ENCODE assay signal across 8 cellular contexts in the genomic region with DNA sequence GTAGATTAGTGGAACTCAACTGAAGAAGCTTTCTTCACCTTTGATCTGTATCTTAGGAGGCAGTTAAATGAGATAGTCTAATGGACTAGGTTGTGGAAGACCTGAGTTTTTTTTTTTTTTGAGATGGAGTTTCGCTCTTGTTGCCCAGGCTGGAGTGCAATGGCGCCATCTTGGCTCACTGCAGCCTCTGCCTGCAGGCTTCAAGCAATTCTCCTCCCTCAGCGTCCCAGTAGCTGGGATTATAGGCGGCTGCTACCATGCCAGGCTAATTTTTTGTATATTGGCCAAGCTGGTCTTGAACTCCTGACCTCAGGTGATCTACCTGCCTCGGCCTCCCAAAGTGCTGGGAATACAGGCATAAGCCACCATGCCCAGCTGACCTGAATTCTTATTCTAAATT. TPM values are rescaled to one million over a fixed set of nuclear protein-coding genes. Genes with fewer than 3 reads are reported as not detected.
DNase-seq lines count a peak whose midpoint lies in the region; TF ChIP-seq lines count a peak whose summit lies in the region.
"Not testable (repeated sequence)": the region's sequence is repeated elsewhere in the genome, so short reads cannot be mapped to it uniquely, and the experiment has no call there.

No MANE protein-coding gene starts in this region.

- intact Hi-C loops in activated T-helper 1 cell treated with anti-CD3 and anti-CD28 coated beads, Interleukin-12 subunit alpha, Interleukin-12 subunit beta, Interleukin-2, Interleukin-4 antibody, amounts not matched to agents 30 ng/mL and 10 ng/mL and 1 ng/mL, durations not matched to agents 14 hours and 24 hours and 36 hours (cut with micrococcal nuclease), result loop anchor here (5.0 kb wide), 2 partner anchors 331 to 571 kb away; no protein-coding TSS in a partner anchor

- DNase-seq in GM12865 (ENCODE audit: low read depth), result peak; percentile 10
- peak; percentile 48 for DNase-seq in NB4 (ENCODE audit: low read depth)
- peak; percentile 54 for DNase-seq in RPMI7951 (ENCODE audit: low read depth)
- not testable (repeated sequence) for DNase-seq in activated T-helper 1 cell treated with anti-CD3 and anti-CD28 coated beads, Interleukin-12 subunit alpha, Interleukin-12 subunit beta, Interleukin-2, Interleukin-4 antibody, amounts not matched to agents 30 ng/mL and 10 ng/mL and 1 ng/mL, durations not matched to agents 14 hours and 24 hours and 36 hours (ENCODE audit: low spot score); osteocyte (ENCODE audit: extremely low spot score, unreplicated experiment)
- peak; percentile 54 for DNase-seq in ecto neural progenitor cell (ENCODE audit: low spot score)

- not testable (repeated sequence) for H3K27ac Mint-ChIP-seq in activated T-helper 1 cell treated with anti-CD3 and anti-CD28 coated beads, Interleukin-12 subunit alpha, Interleukin-12 subunit beta, Interleukin-2, Interleukin-4 antibody, amounts not matched to agents 30 ng/mL and 10 ng/mL and 1 ng/mL, durations not matched to agents 14 hours and 24 hours and 36 hours
- H3K27ac Mint-ChIP-seq in osteocyte (ENCODE audit: unreplicated experiment), result peak overlapping the region; percentile 99

- H2AFZ ChIP-seq in ACC112 (ENCODE audit: low read length, unreplicated experiment), result peak overlapping the region; percentile 74

- not testable (repeated sequence) for H3K27me3 ChIP-seq in ACC112 (ENCODE audit: insufficient read depth, low read length)

- H3K79me2 ChIP-seq in ACC112 (ENCODE audit: control insufficient read depth, insufficient read depth, low read length, unreplicated experiment), result peaks cover 58% of the 10 kb centered on the region

- not testable (repeated sequence) for H3K27ac ChIP-seq in ACC112 (ENCODE audit: low read depth, low read length)

- H3K36me3 Mint-ChIP-seq in activated T-helper 1 cell treated with anti-CD3 and anti-CD28 coated beads, Interleukin-12 subunit alpha, Interleukin-12 subunit beta, Interleukin-2, Interleukin-4 antibody, amounts not matched to agents 30 ng/mL and 10 ng/mL and 1 ng/mL, durations not matched to agents 14 hours and 24 hours and 36 hours (ENCODE audit: low read depth), result peaks cover 19% of the 10 kb centered on the region
- H3K36me3 Mint-ChIP-seq in osteocyte (ENCODE audit: unreplicated experiment), result peaks cover 11% of the 10 kb centered on the region

- not testable (repeated sequence) for TF ChIP-seq POLR2A in NB4 (IDR thresholded peaks at IDR 0.05; ENCODE audit: extremely low read depth, insufficient read length)

- H3K4me3 ChIP-seq in ACC112 (ENCODE audit: low read depth, low read length), result peak overlapping the region; percentile 84
- H3K4me3 ChIP-seq in GM12865 (ENCODE audit: low read depth, low read length), result peak overlapping the region; percentile 99
- H3K4me3 ChIP-seq in NB4 (ENCODE audit: low read depth, low read length), result peak overlapping the region; percentile 94
- peak overlapping the region; percentile 65; the same call in 1 of the 2 replicates for H3K4me3 ChIP-seq in iPS-18c (ENCODE audit: insufficient read depth, low read depth, low read length)

- peaks cover 16% of the 10 kb centered on the region for H3K36me3 ChIP-seq in ACC112 (ENCODE audit: insufficient read depth, low read length)

- not testable (repeated sequence) for H3K27me3 Mint-ChIP-seq in activated T-helper 1 cell treated with anti-CD3 and anti-CD28 coated beads, Interleukin-12 subunit alpha, Interleukin-12 subunit beta, Interleukin-2, Interleukin-4 antibody, amounts not matched to agents 30 ng/mL and 10 ng/mL and 1 ng/mL, durations not matched to agents 14 hours and 24 hours and 36 hours (ENCODE audit: insufficient read depth); osteocyte (ENCODE audit: unreplicated experiment)

- H3K9me3 ChIP-seq in iPS-18c (ENCODE audit: control insufficient read depth, insufficient read depth, low read length), result not testable (repeated sequence)

- H3K4me3 Mint-ChIP-seq in activated T-helper 1 cell treated with anti-CD3 and anti-CD28 coated beads, Interleukin-12 subunit alpha, Interleukin-12 subunit beta, Interleukin-2, Interleukin-4 antibody, amounts not matched to agents 30 ng/mL and 10 ng/mL and 1 ng/mL, durations not matched to agents 14 hours and 24 hours and 36 hours, result peak overlapping the region; percentile 96
- peak overlapping the region; percentile 98 for H3K4me3 Mint-ChIP-seq in osteocyte (ENCODE audit: unreplicated experiment)

- peaks cover 54% of the 10 kb centered on the region for H3K4me1 Mint-ChIP-seq in activated T-helper 1 cell treated with anti-CD3 and anti-CD28 coated beads, Interleukin-12 subunit alpha, Interleukin-12 subunit beta, Interleukin-2, Interleukin-4 antibody, amounts not matched to agents 30 ng/mL and 10 ng/mL and 1 ng/mL, durations not matched to agents 14 hours and 24 hours and 36 hours (ENCODE audit: low read depth)
- peaks cover 43% of the 10 kb centered on the region for H3K4me1 Mint-ChIP-seq in osteocyte (ENCODE audit: unreplicated experiment)

- H3K4me1 ChIP-seq in ACC112 (ENCODE audit: control insufficient read depth, insufficient read depth, low read length, unreplicated experiment), result peaks cover 22% of the 10 kb centered on the region

- not testable (repeated sequence) for TF ChIP-seq CTCF in GM12865 (IDR thresholded peaks at IDR 0.05; ENCODE audit: insufficient read depth, low read depth, low read length, missing control alignments); osteocyte (IDR thresholded peaks at IDR 0.05)
- TF ChIP-seq CTCF in NB4 (IDR thresholded peaks at IDR 0.05; ENCODE audit: low read depth, low read length), result peak; percentile 8

- peaks cover 10% of the 10 kb centered on the region for H3K9me3 Mint-ChIP-seq in activated T-helper 1 cell treated with anti-CD3 and anti-CD28 coated beads, Interleukin-12 subunit alpha, Interleukin-12 subunit beta, Interleukin-2, Interleukin-4 antibody, amounts not matched to agents 30 ng/mL and 10 ng/mL and 1 ng/mL, durations not matched to agents 14 hours and 24 hours and 36 hours
- peaks cover 15% of the 10 kb centered on the region for H3K9me3 Mint-ChIP-seq in osteocyte (ENCODE audit: unreplicated experiment)

RNA-seq across cellular contexts. Expression of gene LNP1, which starts 2.0 kb away (rescaled TPM):
- total RNA-seq in RPMI7951 (2014; rRNA removed; shearing (Covaris generic)), result 6.5 and 10.0 TPM in 2 replicates
- total RNA-seq in activated T-helper 1 cell treated with anti-CD3 and anti-CD28 coated beads, Interleukin-12 subunit alpha, Interleukin-12 subunit beta, Interleukin-2, Interleukin-4 antibody, amounts not matched to agents 30 ng/mL and 10 ng/mL and 1 ng/mL, durations not matched to agents 14 hours and 24 hours and 36 hours, result 2.4 and 2.6 TPM in 2 replicates
- total RNA-seq in osteocyte, result 2.4 and 2.7 TPM in 2 replicates

RNA-seq across cellular contexts. Expression of gene TOMM70, which starts 2.5 kb away (rescaled TPM):
- 77.4 and 81.5 TPM in 2 replicates for total RNA-seq in RPMI7951 (2014; rRNA removed; shearing (Covaris generic))
- total RNA-seq in activated T-helper 1 cell treated with anti-CD3 and anti-CD28 coated beads, Interleukin-12 subunit alpha, Interleukin-12 subunit beta, Interleukin-2, Interleukin-4 antibody, amounts not matched to agents 30 ng/mL and 10 ng/mL and 1 ng/mL, durations not matched to agents 14 hours and 24 hours and 36 hours, result 60.0 and 62.9 TPM in 2 replicates
- 36.3 and 38.0 TPM in 2 replicates for total RNA-seq in osteocyte
